Comparison of ENCODE assay signal across 8 cellular contexts in the genomic region with DNA sequence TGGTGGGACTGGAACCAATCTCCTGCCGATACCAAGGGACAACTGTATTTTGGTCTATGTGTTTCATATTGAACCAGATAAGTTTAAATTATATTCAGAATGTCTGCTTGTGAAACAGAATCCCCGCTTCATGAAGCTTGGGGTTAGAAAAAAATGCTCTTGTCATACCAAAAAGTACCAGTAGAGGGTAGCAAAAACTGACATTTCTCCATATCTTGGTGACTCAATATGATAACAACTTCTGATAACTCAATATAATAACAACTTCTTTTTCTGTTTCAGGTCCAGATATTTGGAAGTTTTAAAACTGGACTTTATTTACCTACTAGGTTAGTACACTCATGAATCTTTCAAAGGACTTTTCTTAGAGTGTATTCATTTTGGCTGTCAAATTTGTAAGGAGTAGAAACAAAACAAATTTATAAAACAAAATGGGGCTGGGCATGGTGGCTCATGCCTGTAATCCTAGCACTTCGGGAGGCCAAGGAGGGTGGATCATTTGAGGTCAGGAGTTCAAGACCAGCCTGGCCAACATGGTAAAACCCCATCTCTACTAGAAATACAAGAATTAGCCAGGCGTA. TPM values are rescaled to one million over a fixed set of nuclear protein-coding genes. Genes with fewer than 3 reads are reported as not detected.
DNase-seq lines count a peak whose midpoint lies in the region; ATAC-seq, FAIRE-seq and TF ChIP-seq lines count a peak whose summit lies in the region.

No MANE protein-coding gene starts in this region.

- H2AFZ ChIP-seq in keratinocyte (ENCODE audit: control insufficient read depth, low read length): no peak overlapping the region

- peaks cover 37 to 46% of the 10 kb centered on the region in 2 donors for H3K36me3 ChIP-seq in ascending aorta
- peaks cover 2 to 21% of the 10 kb centered on the region in 2 experiments for H3K36me3 ChIP-seq in keratinocyte (ENCODE audit: control insufficient read depth in 2 of 2, extremely low read depth in 1 of 2, insufficient read depth in 2 of 2, low read length in 2 of 2)
- peaks cover 0 to 65% (median 9%) of the 10 kb centered on the region in 3 donors for H3K36me3 ChIP-seq in tibial nerve

- dilution Hi-C loops in keratinocyte (cut with MboI; ENCODE audit: extremely low pct_ligation_motif_present, low sequenced_read_pairs): no loop called here

- H3K9ac ChIP-seq in keratinocyte (ENCODE audit: control insufficient read depth, extremely low read depth, insufficient read depth, low read length): no peak overlapping the region

- H3K79me2 ChIP-seq in keratinocyte (ENCODE audit: control insufficient read depth, insufficient read depth, low read length): peaks cover 20% of the 10 kb centered on the region

- peak overlapping the region; percentile 54 to 72 for H3K27ac Mint-ChIP-seq in stimulated activated naive CD8-positive, alpha-beta T cell treated with anti-CD3 and anti-CD28 coated beads, Interleukin-15, amount 100 ng/mL, for 72 hours

- WGBS in tibial nerve, 2 donors: 53 to 57% methylated on average over 4 of the region's 4 CpGs

- H3K27ac ChIP-seq in ascending aorta (peak overlapping the region in 1 of 2 donors; percentile 5), keratinocyte (ENCODE audit: control insufficient read depth, insufficient read depth, low read length) (no peak overlapping the region), tibial nerve (no peak overlapping the region)

- H3K4me2 ChIP-seq in keratinocyte (ENCODE audit: control insufficient read depth, extremely low read depth, insufficient read depth, low read depth, low read length): no peak overlapping the region

- no peak for TF ChIP-seq EP300 in tibial nerve (IDR thresholded peaks at IDR 0.05)

- H3K9me3 ChIP-seq in ascending aorta (no peaks in the 10 kb centered on the region), keratinocyte (ENCODE audit: control insufficient read depth, low read depth, low read length) (no peaks in the 10 kb centered on the region), tibial nerve (no peaks in the 10 kb centered on the region)

- TF ChIP-seq CTCF in ascending aorta (IDR thresholded peaks at IDR 0.05): peak; percentile 67 to 82 (median 79)
- TF ChIP-seq CTCF in keratinocyte (optimal IDR thresholded peaks at IDR 0.05 in 1 of 3, IDR thresholded peaks at IDR 0.05 in 1 of 3, conservative IDR thresholded peaks at IDR 0.05 in 1 of 3; ENCODE audit: extremely low read depth in 1 of 3, insufficient read depth in 2 of 3, low read length in 3 of 3): peak in 2 of 3 experiments; percentile 46 to 61
- TF ChIP-seq CTCF in tibial nerve (IDR thresholded peaks at IDR 0.05): peak; percentile 66 to 81 (median 78)

- H3K4me3 ChIP-seq in ascending aorta (no peak overlapping the region), keratinocyte (ENCODE audit: control insufficient read depth in 2 of 3, extremely low read depth in 1 of 3, insufficient read depth in 2 of 3, low read depth in 1 of 3, low read length in 3 of 3) (no peak overlapping the region), tibial nerve (no peak overlapping the region)

- H3K4me1 ChIP-seq in ascending aorta (peaks cover 3 to 20% of the 10 kb centered on the region in 2 donors), keratinocyte (ENCODE audit: control insufficient read depth, extremely low read depth, insufficient read depth, low read length) (peaks cover 16% of the 10 kb centered on the region), tibial nerve (peaks cover 0 to 35% (median 20%) of the 10 kb centered on the region in 4 donors)

- ATAC-seq in stimulated activated naive CD8-positive, alpha-beta T cell treated with anti-CD3 and anti-CD28 coated beads, Interleukin-15, amount 100 ng/mL, for 72 hours: no peak
- ATAC-seq in stimulated activated naive CD8-positive, alpha-beta T cell treated with anti-CD3 and anti-CD28 coated beads, Interleukin-15, Interleukin-2, amounts not matched to agents 100 U/mL and 50 U/mL, for 24 hours: no peak
- ATAC-seq in HG02588 (IDR thresholded peaks at IDR 0.05; ENCODE audit: unreplicated experiment): no peak

- H3K27me3 ChIP-seq in ascending aorta (no peaks in the 10 kb centered on the region), keratinocyte (ENCODE audit: control insufficient read depth, extremely low read depth, insufficient read depth, low read length) (no peaks in the 10 kb centered on the region), tibial nerve (no peaks in the 10 kb centered on the region)

- no peak for TF ChIP-seq POLR2A in tibial nerve (IDR thresholded peaks at IDR 0.05)

- no peaks in the 10 kb centered on the region for H3K9me1 ChIP-seq in keratinocyte (ENCODE audit: control insufficient read depth, extremely low read depth, insufficient read depth, low read length)

- intact Hi-C loops in ascending aorta (cut with DNase I): loop anchor here (2.0 to 5.0 kb wide), 2 partner anchors 155 to 453 kb away; a partner anchor contains a TSS

- H3K4me3 Mint-ChIP-seq in stimulated activated naive CD8-positive, alpha-beta T cell treated with anti-CD3 and anti-CD28 coated beads, Interleukin-15, amount 100 ng/mL, for 72 hours: no peak overlapping the region

- peaks cover 14% of the 10 kb centered on the region for H3K4me1 Mint-ChIP-seq in stimulated activated naive CD8-positive, alpha-beta T cell treated with anti-CD3 and anti-CD28 coated beads, Interleukin-15, amount 100 ng/mL, for 72 hours

- H3K9me3 Mint-ChIP-seq in stimulated activated naive CD8-positive, alpha-beta T cell treated with anti-CD3 and anti-CD28 coated beads, Interleukin-15, amount 100 ng/mL, for 72 hours: no peaks in the 10 kb centered on the region

- H4K20me1 ChIP-seq in keratinocyte (ENCODE audit: control insufficient read depth, extremely low read depth, insufficient read depth, low read length): peaks cover 2% of the 10 kb centered on the region

- FAIRE-seq in keratinocyte (lab: Jason Lieb, UNC): no peak

- peak in 1 of 2 donors; percentile 23 for DNase-seq in stimulated activated naive CD8-positive, alpha-beta T cell treated with anti-CD3 and anti-CD28 coated beads, Interleukin-15, amount 100 ng/mL, for 72 hours
- no peak for DNase-seq in stimulated activated naive CD8-positive, alpha-beta T cell treated with anti-CD3 and anti-CD28 coated beads, Interleukin-15, Interleukin-2, amounts not matched to agents 100 U/mL and 50 U/mL, for 24 hours
- DNase-seq in NCI-H1105 treated with DMSO at 0.1 percent for 48 hours (lab: John Stamatoyannopoulos, UW): peak; percentile 57
- no peak for DNase-seq in ascending aorta (ENCODE audit: low spot score in 2 of 2)
- no peak for DNase-seq in keratinocyte (ENCODE audit: low read depth, low spot score)
- peak in 1 of 2 donors; percentile 28 for DNase-seq in tibial nerve (ENCODE audit: low spot score in 2 of 2)
- no peak for DNase-seq in SW480 (ENCODE audit: low spot score)

- H3K27me3 Mint-ChIP-seq in stimulated activated naive CD8-positive, alpha-beta T cell treated with anti-CD3 and anti-CD28 coated beads, Interleukin-15, amount 100 ng/mL, for 72 hours: no peaks in the 10 kb centered on the region

RNA-seq across cellular contexts. Expression of a gene that starts 52.3 kb away (rescaled TPM):
- total RNA-seq in ascending aorta: 8.2 TPM
- 5.1 to 9.6 TPM (median 6.8 TPM) in 3 replicates for polyA plus RNA-seq in keratinocyte
- polyA plus RNA-seq in keratinocyte (2011; ENCODE audit: low read depth): 1.0 TPM
- 3.2 and 4.1 TPM in 2 replicates for polyA plus RNA-seq in keratinocyte (2011; cell fraction: cytosol; rRNA removed)
- 18.5 and 21.5 TPM in 2 replicates for polyA plus RNA-seq in keratinocyte (2011; cell fraction: nucleus; rRNA removed)
- 4.0 and 12.9 TPM in 2 replicates for polyA plus RNA-seq in keratinocyte (2012; ENCODE audit: low replicate concordance)
- 14.3 to 43.3 TPM (median 16.7 TPM) in 3 replicates for polyA minus RNA-seq in keratinocyte
- 13.0 TPM for polyA minus RNA-seq in keratinocyte (2011; cell fraction: cytosol; rRNA and poly(A)+ RNA removed)
- 35.3 and 36.4 TPM in 2 replicates for polyA minus RNA-seq in keratinocyte (2011; cell fraction: nucleus; rRNA and poly(A)+ RNA removed)
- 10 to 100 TPM; 40.4 to 50.9 (median 41.2) TPM for total RNA-seq in tibial nerve
